Comparison of ENCODE assay signal across 22 cellular contexts in the genomic region with DNA sequence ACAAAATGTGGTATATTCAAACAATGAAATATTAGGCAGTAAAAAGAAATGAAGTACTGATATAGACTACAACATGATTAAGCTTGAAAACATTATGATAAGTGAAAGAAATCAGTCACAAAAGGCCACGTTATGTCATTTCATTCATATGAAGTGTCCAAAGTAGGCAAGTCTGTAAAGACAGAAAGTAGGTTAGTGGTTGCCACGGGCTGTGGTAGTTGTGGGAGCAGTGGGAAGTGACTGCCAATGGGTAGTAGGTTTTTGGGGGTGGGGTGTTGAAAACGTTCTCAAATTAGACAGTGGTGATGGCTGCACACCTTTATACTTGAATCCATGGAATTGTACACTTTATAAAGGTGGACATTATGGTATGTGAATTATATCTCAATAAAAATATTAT. TPM values are rescaled to one million over a fixed set of nuclear protein-coding genes. Genes with fewer than 3 reads are reported as not detected.
"Had no signal": no experiment of that assay in that cellular context is flagged by ENCODE, and none has a peak within 500 bp of the region (broad histone marks: within the 10 kb centered on the region; RNA-seq: fewer than 3 reads in every experiment).

No MANE protein-coding gene starts in this region.

- H3K9me3 ChIP-seq: esophagus squamous epithelium, lower lobe of right lung, ovary, psoas muscle, sigmoid colon, thoracic aorta, tibial nerve, upper lobe of left lung had no signal

- H3K36me3 ChIP-seq: esophagus squamous epithelium, lower lobe of right lung, ovary, sigmoid colon, thoracic aorta, upper lobe of left lung had no signal

- DNase-seq: cortex of kidney; effector memory CD8-positive, alpha-beta T cell; erythroblast; esophagus squamous epithelium; foreskin melanocyte; hypothalamus; left ventricle myocardium superior; lower lobe of right lung; naive thymus-derived CD8-positive, alpha-beta T cell; nephron progenitor cell; occipital lobe; ovary; posterior cingulate gyrus; psoas muscle; right cardiac atrium; sigmoid colon; stimulated activated naive CD4-positive, alpha-beta T cell; substantia nigra; upper lobe of left lung had no signal

- H3K27me3 ChIP-seq: ovary, sigmoid colon, tibial nerve, upper lobe of left lung had no signal

- H3K4me1 Mint-ChIP-seq: naive thymus-derived CD8-positive, alpha-beta T cell had no signal

- H3K27ac ChIP-seq: esophagus squamous epithelium, lower lobe of right lung, ovary, psoas muscle, sigmoid colon, thoracic aorta, tibial nerve, upper lobe of left lung had no signal

- H3K27ac Mint-ChIP-seq: effector memory CD8-positive, alpha-beta T cell; naive thymus-derived CD8-positive, alpha-beta T cell; nephron progenitor cell had no signal

- ATAC-seq: effector memory CD8-positive, alpha-beta T cell; left ventricle myocardium superior; lower lobe of right lung; naive thymus-derived CD8-positive, alpha-beta T cell; right cardiac atrium had no signal

- H3K4me3 ChIP-seq: esophagus squamous epithelium, lower lobe of right lung, ovary, psoas muscle, sigmoid colon, thoracic aorta, tibial nerve, upper lobe of left lung had no signal

- H3K4me1 ChIP-seq: lower lobe of right lung had no signal

- H3K4me3 Mint-ChIP-seq: effector memory CD8-positive, alpha-beta T cell; naive thymus-derived CD8-positive, alpha-beta T cell; nephron progenitor cell had no signal

- H3K36me3 Mint-ChIP-seq: naive thymus-derived CD8-positive, alpha-beta T cell had no signal

- H3K27me3 Mint-ChIP-seq: naive thymus-derived CD8-positive, alpha-beta T cell had no signal

- H3K9me3 Mint-ChIP-seq: effector memory CD8-positive, alpha-beta T cell; naive thymus-derived CD8-positive, alpha-beta T cell; nephron progenitor cell had no signal

RNA-seq across cellular contexts. Expression of a gene that starts 12.1 kb away (rescaled TPM):
- total RNA-seq: naive thymus-derived CD8-positive, alpha-beta T cell had no signal
- polyA plus RNA-seq: keratinocyte; naive thymus-derived CD8-positive, alpha-beta T cell had no signal
